ENCODE assay signal across 1 cellular context in genomic region chr1:16067127-16067768, GRCh38.
A peak's percentile ranks its signal among the peaks of the same experiment; 100 is the strongest.
TF ChIP-seq lines count a peak whose summit lies in the region.

No MANE protein-coding gene starts in this region.

TF ChIP-seq in IMR-90, 13 proteins besides CTCF, POLR2A, EP300 and RAD21:
- TF ChIP-seq FOS (IDR thresholded peaks at IDR 0.05; ENCODE audit: low read depth, low read length) (no peak), MXI1 (IDR thresholded peaks at IDR 0.05; ENCODE audit: borderline replicate concordance, low read depth, low read length) (no peak), USF2 (IDR thresholded peaks at IDR 0.05; ENCODE audit: low read depth, low read length) (peak; percentile 20; the same call in 1 of the 2 replicates), MAFK (IDR thresholded peaks at IDR 0.05; ENCODE audit: low read depth, low read length) (no peak), NFE2L2 (IDR thresholded peaks at IDR 0.05; ENCODE audit: low read depth, low read length) (no peak)
